In the genomic region with DNA sequence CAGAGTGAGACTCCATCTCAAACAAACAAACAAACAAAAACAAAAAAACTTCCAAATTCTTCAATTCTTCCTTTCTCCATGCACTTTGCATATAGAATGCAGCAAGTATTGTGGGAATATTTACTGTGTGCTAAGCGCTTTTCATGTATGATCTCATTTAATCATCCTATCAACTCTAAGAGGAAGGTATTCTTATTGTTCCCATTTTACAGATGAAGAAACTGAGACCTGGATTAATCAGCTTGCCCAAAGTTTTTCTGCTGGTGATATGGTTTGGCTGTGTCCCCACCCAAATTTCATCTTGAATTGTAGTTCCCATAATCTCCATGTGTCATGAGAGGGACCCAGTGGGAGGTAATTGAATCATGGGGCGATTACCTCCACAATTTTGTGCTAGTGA, we compare ENCODE assay signal across 29 cellular contexts. TPM values are rescaled to one million over a fixed set of nuclear protein-coding genes. Genes with fewer than 3 reads are reported as not detected.
"Had no signal": no experiment of that assay in that cellular context is flagged by ENCODE, and none has a peak within 500 bp of the region (broad histone marks: within the 10 kb centered on the region; RNA-seq: fewer than 3 reads in every experiment).

No MANE protein-coding gene starts in this region.

- DNase-seq: colonic mucosa; cortex of kidney; dermis blood vessel endothelial cell; dorsolateral prefrontal cortex; effector CD4-positive, alpha-beta T cell; effector CD8-positive, alpha-beta T cell; effector memory CD4-positive, alpha-beta T cell; effector memory CD8-positive, alpha-beta T cell; erythroblast; esophagus squamous epithelium; foreskin fibroblast; foreskin keratinocyte; foreskin melanocyte; gastrocnemius medialis; glutamatergic neuron; head of caudate nucleus; heart left ventricle; heart right ventricle had no signal

- H3K27me3 ChIP-seq: colonic mucosa had no signal

- FAIRE-seq: colon, endometrium, endothelial cell of umbilical vein, frontal cortex had no signal

- H3K9me3 ChIP-seq: colonic mucosa, esophagus muscularis mucosa, esophagus squamous epithelium, gastrocnemius medialis, gastroesophageal sphincter, heart left ventricle, heart right ventricle had no signal

- H3K9me3 Mint-ChIP-seq: dendritic cell treated with granulocyte-macrophage colony-stimulating factor and Interleukin-4, amounts not matched to agents 40 ng/mL and 50 ng/mL, for 4 days; effector memory CD8-positive, alpha-beta T cell; endodermal cell had no signal

- H3K4me1 ChIP-seq: colonic mucosa, foreskin keratinocyte, gastrocnemius medialis, heart left ventricle, heart right ventricle had no signal

- H3K27ac Mint-ChIP-seq: dendritic cell treated with granulocyte-macrophage colony-stimulating factor and Interleukin-4, amounts not matched to agents 40 ng/mL and 50 ng/mL, for 4 days; effector memory CD8-positive, alpha-beta T cell; endodermal cell had no signal

- H3K27ac ChIP-seq: colonic mucosa, coronary artery, dorsolateral prefrontal cortex, epithelial cell of prostate, esophagus muscularis mucosa, esophagus squamous epithelium, foreskin keratinocyte, gastrocnemius medialis, gastroesophageal sphincter, heart left ventricle, heart right ventricle had no signal

- ATAC-seq: effector memory CD8-positive, alpha-beta T cell; esophagus mucosa; foreskin keratinocyte; gastrocnemius medialis; gastroesophageal sphincter; heart left ventricle; heart right ventricle had no signal

- H3K36me3 ChIP-seq: colonic mucosa, esophagus muscularis mucosa, esophagus squamous epithelium, gastrocnemius medialis, gastroesophageal sphincter, heart left ventricle, heart right ventricle had no signal

- H3K4me3 Mint-ChIP-seq: dendritic cell treated with granulocyte-macrophage colony-stimulating factor and Interleukin-4, amounts not matched to agents 40 ng/mL and 50 ng/mL, for 4 days; effector memory CD8-positive, alpha-beta T cell; endodermal cell had no signal

- H3K4me3 ChIP-seq: colonic mucosa, coronary artery, dorsolateral prefrontal cortex, esophagus muscularis mucosa, esophagus squamous epithelium, gastrocnemius medialis, gastroesophageal sphincter, heart left ventricle, heart right ventricle had no signal

RNA-seq across cellular contexts. Expression of gene KCNG1, which starts 56.6 kb away (rescaled TPM):
- total RNA-seq: gastrocnemius medialis had no signal
